1 cellular context compared by ENCODE assay signal in genomic region chr6:42361036-42361435, GRCh38.
TF ChIP-seq lines count a peak whose summit lies in the region.

No MANE protein-coding gene starts in this region.

TF ChIP-seq in WTC11, 78 proteins besides CTCF, POLR2A, EP300 and RAD21:
- TF ChIP-seq, protein P1, sequence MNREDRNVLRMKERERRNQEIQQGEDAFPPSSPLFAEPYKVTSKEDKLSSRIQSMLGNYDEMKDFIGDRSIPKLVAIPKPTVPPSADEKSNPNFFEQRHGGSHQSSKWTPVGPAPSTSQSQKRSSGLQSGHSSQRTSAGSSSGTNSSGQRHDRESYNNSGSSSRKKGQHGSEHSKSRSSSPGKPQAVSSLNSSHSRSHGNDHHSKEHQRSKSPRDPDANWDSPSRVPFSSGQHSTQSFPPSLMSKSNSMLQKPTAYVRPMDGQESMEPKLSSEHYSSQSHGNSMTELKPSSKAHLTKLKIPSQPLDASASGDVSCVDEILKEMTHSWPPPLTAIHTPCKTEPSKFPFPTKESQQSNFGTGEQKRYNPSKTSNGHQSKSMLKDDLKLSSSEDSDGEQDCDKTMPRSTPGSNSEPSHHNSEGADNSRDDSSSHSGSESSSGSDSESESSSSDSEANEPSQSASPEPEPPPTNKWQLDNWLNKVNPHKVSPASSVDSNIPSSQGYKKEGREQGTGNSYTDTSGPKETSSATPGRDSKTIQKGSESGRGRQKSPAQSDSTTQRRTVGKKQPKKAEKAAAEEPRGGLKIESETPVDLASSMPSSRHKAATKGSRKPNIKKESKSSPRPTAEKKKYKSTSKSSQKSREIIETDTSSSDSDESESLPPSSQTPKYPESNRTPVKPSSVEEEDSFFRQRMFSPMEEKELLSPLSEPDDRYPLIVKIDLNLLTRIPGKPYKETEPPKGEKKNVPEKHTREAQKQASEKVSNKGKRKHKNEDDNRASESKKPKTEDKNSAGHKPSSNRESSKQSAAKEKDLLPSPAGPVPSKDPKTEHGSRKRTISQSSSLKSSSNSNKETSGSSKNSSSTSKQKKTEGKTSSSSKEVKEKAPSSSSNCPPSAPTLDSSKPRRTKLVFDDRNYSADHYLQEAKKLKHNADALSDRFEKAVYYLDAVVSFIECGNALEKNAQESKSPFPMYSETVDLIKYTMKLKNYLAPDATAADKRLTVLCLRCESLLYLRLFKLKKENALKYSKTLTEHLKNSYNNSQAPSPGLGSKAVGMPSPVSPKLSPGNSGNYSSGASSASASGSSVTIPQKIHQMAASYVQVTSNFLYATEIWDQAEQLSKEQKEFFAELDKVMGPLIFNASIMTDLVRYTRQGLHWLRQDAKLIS (CRISPR knock-in tag; IDR thresholded peaks at IDR 0.05; ENCODE audit: borderline replicate concordance), result no peak
- TF ChIP-seq ZBTB43 (CRISPR knock-in tag; IDR thresholded peaks at IDR 0.05) (no peak), CBFB (CRISPR knock-in tag; IDR thresholded peaks at IDR 0.05; ENCODE audit: low read depth) (no peak), KAT7 (CRISPR knock-in tag; IDR thresholded peaks at IDR 0.05; ENCODE audit: borderline replicate concordance) (no peak), TEAD4 (CRISPR knock-in tag; IDR thresholded peaks at IDR 0.05) (no peak), ZNF121 (CRISPR knock-in tag; IDR thresholded peaks at IDR 0.05) (no peak), SMAD4 (CRISPR knock-in tag; IDR thresholded peaks at IDR 0.05) (no peak), ETV6 (CRISPR knock-in tag; IDR thresholded peaks at IDR 0.05) (no peak), USF1 (CRISPR knock-in tag; IDR thresholded peaks at IDR 0.05) (no peak), ATF6 (CRISPR knock-in tag; IDR thresholded peaks at IDR 0.05) (no peak), PRRX2 (CRISPR knock-in tag; IDR thresholded peaks at IDR 0.05) (no peak), ZMAT4 (CRISPR knock-in tag; IDR thresholded peaks at IDR 0.05) (no peak), ELF4 (CRISPR knock-in tag; IDR thresholded peaks at IDR 0.05; ENCODE audit: low read depth) (no peak), ZSCAN18 (CRISPR knock-in tag; IDR thresholded peaks at IDR 0.05) (no peak), FOXP1 (CRISPR knock-in tag; IDR thresholded peaks at IDR 0.05; ENCODE audit: borderline replicate concordance) (no peak), ARID4B (CRISPR knock-in tag; IDR thresholded peaks at IDR 0.05; ENCODE audit: borderline replicate concordance) (no peak), ZNF232 (CRISPR knock-in tag; IDR thresholded peaks at IDR 0.05) (no peak)
- TF ChIP-seq, protein P2, sequence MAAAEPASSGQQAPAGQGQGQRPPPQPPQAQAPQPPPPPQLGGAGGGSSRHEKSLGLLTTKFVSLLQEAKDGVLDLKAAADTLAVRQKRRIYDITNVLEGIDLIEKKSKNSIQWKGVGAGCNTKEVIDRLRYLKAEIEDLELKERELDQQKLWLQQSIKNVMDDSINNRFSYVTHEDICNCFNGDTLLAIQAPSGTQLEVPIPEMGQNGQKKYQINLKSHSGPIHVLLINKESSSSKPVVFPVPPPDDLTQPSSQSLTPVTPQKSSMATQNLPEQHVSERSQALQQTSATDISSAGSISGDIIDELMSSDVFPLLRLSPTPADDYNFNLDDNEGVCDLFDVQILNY (CRISPR knock-in tag; IDR thresholded peaks at IDR 0.05), result no peak
- TF ChIP-seq, protein P3, sequence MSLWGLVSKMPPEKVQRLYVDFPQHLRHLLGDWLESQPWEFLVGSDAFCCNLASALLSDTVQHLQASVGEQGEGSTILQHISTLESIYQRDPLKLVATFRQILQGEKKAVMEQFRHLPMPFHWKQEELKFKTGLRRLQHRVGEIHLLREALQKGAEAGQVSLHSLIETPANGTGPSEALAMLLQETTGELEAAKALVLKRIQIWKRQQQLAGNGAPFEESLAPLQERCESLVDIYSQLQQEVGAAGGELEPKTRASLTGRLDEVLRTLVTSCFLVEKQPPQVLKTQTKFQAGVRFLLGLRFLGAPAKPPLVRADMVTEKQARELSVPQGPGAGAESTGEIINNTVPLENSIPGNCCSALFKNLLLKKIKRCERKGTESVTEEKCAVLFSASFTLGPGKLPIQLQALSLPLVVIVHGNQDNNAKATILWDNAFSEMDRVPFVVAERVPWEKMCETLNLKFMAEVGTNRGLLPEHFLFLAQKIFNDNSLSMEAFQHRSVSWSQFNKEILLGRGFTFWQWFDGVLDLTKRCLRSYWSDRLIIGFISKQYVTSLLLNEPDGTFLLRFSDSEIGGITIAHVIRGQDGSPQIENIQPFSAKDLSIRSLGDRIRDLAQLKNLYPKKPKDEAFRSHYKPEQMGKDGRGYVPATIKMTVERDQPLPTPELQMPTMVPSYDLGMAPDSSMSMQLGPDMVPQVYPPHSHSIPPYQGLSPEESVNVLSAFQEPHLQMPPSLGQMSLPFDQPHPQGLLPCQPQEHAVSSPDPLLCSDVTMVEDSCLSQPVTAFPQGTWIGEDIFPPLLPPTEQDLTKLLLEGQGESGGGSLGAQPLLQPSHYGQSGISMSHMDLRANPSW (CRISPR knock-in tag; conservative IDR thresholded peaks at IDR 0.05; ENCODE audit: low read depth), result no peak
